8 cellular contexts compared by ENCODE assay signal in the genomic region with DNA sequence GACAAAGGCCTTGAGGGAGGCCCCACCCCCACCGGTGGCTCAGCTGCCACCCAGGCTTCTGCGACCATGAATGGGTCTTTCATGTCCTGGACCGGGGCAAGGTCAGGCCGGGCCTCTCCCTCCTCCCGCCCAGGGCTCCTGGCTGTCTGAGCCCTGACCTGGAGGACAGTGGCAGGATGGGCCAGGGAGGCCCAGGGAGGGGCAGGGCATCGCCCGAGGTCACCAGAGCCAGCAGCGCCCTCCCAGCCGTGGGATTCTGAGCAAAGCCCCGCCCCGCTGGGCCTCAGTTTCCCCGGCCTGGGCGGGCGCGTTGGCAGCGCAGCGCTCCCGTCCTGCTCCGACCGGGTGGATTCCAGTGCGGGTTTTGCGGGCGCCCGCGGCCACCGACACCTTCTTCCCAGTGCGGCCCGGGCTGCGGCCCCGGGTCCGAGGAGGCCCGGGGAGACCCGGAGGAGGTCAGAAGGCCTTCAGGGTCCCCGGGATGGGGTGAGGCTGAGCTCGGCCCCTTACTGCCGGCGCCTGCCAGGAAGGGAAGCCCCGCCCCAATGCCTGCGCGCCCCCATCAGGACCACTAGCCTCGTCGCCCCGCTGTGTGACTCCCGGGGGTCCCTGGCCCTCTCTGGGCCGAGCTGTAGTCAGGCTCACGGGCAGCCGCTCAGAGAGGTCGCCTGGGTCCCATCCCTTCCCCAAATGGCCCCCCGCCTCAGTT. TPM values are rescaled to one million over a fixed set of nuclear protein-coding genes. Genes with fewer than 3 reads are reported as not detected.
DNase-seq lines count a peak whose midpoint lies in the region; ATAC-seq and TF ChIP-seq lines count a peak whose summit lies in the region.

No MANE protein-coding gene starts in this region.

- no peaks in the 10 kb centered on the region for H3K9me2 ChIP-seq in neural cell (ENCODE audit: insufficient read depth, low read length)

- H2AFZ ChIP-seq in neural cell (ENCODE audit: low read depth, low read length), result peak overlapping the region; percentile 83

- peak overlapping the region in 1 of 2 donors; percentile 51 for H3K4me3 Mint-ChIP-seq in CD14-positive monocyte

- DNase-seq in COLO668 (lab: John Stamatoyannopoulos, UW; ENCODE audit: unreplicated experiment) (peak; percentile 32), MG63 (no peak), coronary artery (ENCODE audit: low spot score) (no peak), NOMO-1 treated with DMSO at 0.1 percent for 48 hours (lab: John Stamatoyannopoulos, UW; ENCODE audit: unreplicated experiment) (no peak), CD14-positive monocyte (ENCODE audit: low spot score) (no peak)

- no peaks in the 10 kb centered on the region; the same call in 1 of the 2 replicates for H3K27me3 ChIP-seq in MG63
- no peaks in the 10 kb centered on the region for H3K27me3 ChIP-seq in neural cell (ENCODE audit: insufficient read depth, low read depth, low read length)

- TF ChIP-seq POLR2A in GM18505 (IDR thresholded peaks at IDR 0.05; ENCODE audit: borderline replicate concordance, extremely low read depth, insufficient read depth, insufficient read length), result no peak

- no peaks in the 10 kb centered on the region for H3K9me3 ChIP-seq in MG63
- H3K9me3 ChIP-seq in neural cell (ENCODE audit: low read length), result no peaks in the 10 kb centered on the region

- intact Hi-C loops in CD14-positive monocyte (cut with micrococcal nuclease), result no loop called here

- H3F3A ChIP-seq in neural cell (ENCODE audit: insufficient read depth, low read length, poor library complexity, severe bottlenecking), result no peaks in the 10 kb centered on the region

- H3K27me3 Mint-ChIP-seq in CD14-positive monocyte (ENCODE audit: low read depth in 3 of 3), result peaks cover 71 to 83% (median 76%) of the 10 kb centered on the region in 3 donors

- H3K36me3 ChIP-seq in MG63 (no peaks in the 10 kb centered on the region), neural cell (ENCODE audit: insufficient read depth, low read length) (no peaks in the 10 kb centered on the region)

- peak overlapping the region; percentile 38 for H3K4me3 ChIP-seq in MG63
- H3K4me3 ChIP-seq in coronary artery, result peak overlapping the region; percentile 59
- H3K4me3 ChIP-seq in neural cell (ENCODE audit: low read length), result peak overlapping the region; percentile 91

- peaks cover 7% of the 10 kb centered on the region for H4K20me1 ChIP-seq in neural cell (ENCODE audit: insufficient read depth)

- TF ChIP-seq CTCF in coronary artery (IDR thresholded peaks at IDR 0.05) (no peak), neural cell (IDR thresholded peaks at IDR 0.05; ENCODE audit: poor library complexity, severe bottlenecking) (peak; percentile 36), CD14-positive monocyte (IDR thresholded peaks at IDR 0.05) (no peak)

- peak overlapping the region; percentile 86 for H3K9ac ChIP-seq in neural cell (ENCODE audit: low read length)

- no peak overlapping the region for H3K27ac Mint-ChIP-seq in CD14-positive monocyte

- no peak for TF ChIP-seq RAD21 in neural cell (conservative IDR thresholded peaks at IDR 0.05)

- peaks cover 11% of the 10 kb centered on the region for H3K79me2 ChIP-seq in neural cell (replicated peaks; ENCODE audit: insufficient read depth, low read length)

- no peak for ATAC-seq in GM18505 (IDR thresholded peaks at IDR 0.05; ENCODE audit: unreplicated experiment)
- no peak for ATAC-seq in GM18868 (IDR thresholded peaks at IDR 0.05; ENCODE audit: unreplicated experiment)

- H3K4me2 ChIP-seq in neural cell (ENCODE audit: low read length), result peak overlapping the region; percentile 76

- no peak overlapping the region for H3K27ac ChIP-seq in coronary artery
- peak overlapping the region; percentile 51 for H3K27ac ChIP-seq in neural cell (ENCODE audit: low read length)

- H3K4me1 Mint-ChIP-seq in CD14-positive monocyte, result no peaks in the 10 kb centered on the region

- peaks cover 0 to 21% (median 8%) of the 10 kb centered on the region in 7 donors for H3K9me3 Mint-ChIP-seq in CD14-positive monocyte

- TF ChIP-seq EP300 in neural cell (conservative IDR thresholded peaks at IDR 0.05; ENCODE audit: poor library complexity, severe bottlenecking), result no peak

- peaks cover 3 to 4% of the 10 kb centered on the region in 2 donors for H3K36me3 Mint-ChIP-seq in CD14-positive monocyte

TF ChIP-seq in neural cell, 6 proteins besides CTCF, POLR2A, EP300 and RAD21:
- TF ChIP-seq MXI1 (conservative IDR thresholded peaks at IDR 0.05; ENCODE audit: poor library complexity, severe bottlenecking) (no peak), POLR2AphosphoS5 (IDR thresholded peaks at IDR 0.05) (no peak), SMC3 (conservative IDR thresholded peaks at IDR 0.05; ENCODE audit: poor library complexity) (no peak), REST (IDR thresholded peaks at IDR 0.05; ENCODE audit: borderline replicate concordance) (peak; percentile 49)

RNA-seq across cellular contexts. Expression of gene SEMA6B, which starts 24.6 kb away (rescaled TPM):
- total RNA-seq in MG63 (2014; rRNA removed; shearing (Covaris generic); ENCODE audit: low replicate concordance), result 4.5 and 5.7 TPM in 2 replicates
- 21.6 and 27.1 TPM in 2 replicates for polyA plus RNA-seq in neural cell
- 59.7 and 71.8 TPM in 2 replicates for polyA minus RNA-seq in neural cell
- polyA plus RNA-seq in CD14-positive monocyte, result under 1 TPM; 0.12 to 0.87 TPM

RNA-seq across cellular contexts. Expression of gene LRG1, which starts 44.3 kb away (rescaled TPM):
- total RNA-seq in MG63 (2014; rRNA removed; shearing (Covaris generic); ENCODE audit: low replicate concordance), result not detected in 2 replicates
- polyA plus RNA-seq in neural cell, result not detected in 2 replicates
- polyA minus RNA-seq in neural cell, result 0.49 and 0.58 TPM in 2 replicates
- 1 to 10 TPM; 5.5 to 9.6 TPM for polyA plus RNA-seq in CD14-positive monocyte

RNA-seq across cellular contexts. Expression of gene PLIN5, which starts 49.1 kb away (rescaled TPM):
- total RNA-seq in MG63 (2014; rRNA removed; shearing (Covaris generic); ENCODE audit: low replicate concordance), result not detected in 2 replicates
- polyA plus RNA-seq in neural cell, result 1.0 and 1.3 TPM in 2 replicates
- polyA minus RNA-seq in neural cell, result 0.35 and 1.2 TPM in 2 replicates
- under 1 TPM; 0.28 to 0.58 TPM for polyA plus RNA-seq in CD14-positive monocyte

RNA-seq across cellular contexts. Expression of gene TNFAIP8L1, which starts 55.2 kb away (rescaled TPM):
- 1.2 and 1.5 TPM in 2 replicates for total RNA-seq in MG63 (2014; rRNA removed; shearing (Covaris generic); ENCODE audit: low replicate concordance)
- 0.99 and 1.6 TPM in 2 replicates for polyA plus RNA-seq in neural cell
- 1.0 and 1.7 TPM in 2 replicates for polyA minus RNA-seq in neural cell
- 1 to 10 TPM; 1.8 to 3.9 TPM for polyA plus RNA-seq in CD14-positive monocyte

Comparison
In these comparisons a context has a peak if more than half of its experiments do, and no peak if none do; other contexts are left out.
1. H3K4me3 ChIP-seq: peak in every context shown above with its lines; median percentile 91 in neural cell; 59 in coronary artery; 38 in MG63.
2. RNA of gene SEMA6B, which starts 24.6 kb away (polyA plus RNA-seq): 21.6 to 27.1 TPM in neural cell; 0.12 to 0.87 TPM in CD14-positive monocyte; every median in the first group is over 10 times any median in the second.